16 cellular contexts compared by ENCODE assay signal in the genomic region with DNA sequence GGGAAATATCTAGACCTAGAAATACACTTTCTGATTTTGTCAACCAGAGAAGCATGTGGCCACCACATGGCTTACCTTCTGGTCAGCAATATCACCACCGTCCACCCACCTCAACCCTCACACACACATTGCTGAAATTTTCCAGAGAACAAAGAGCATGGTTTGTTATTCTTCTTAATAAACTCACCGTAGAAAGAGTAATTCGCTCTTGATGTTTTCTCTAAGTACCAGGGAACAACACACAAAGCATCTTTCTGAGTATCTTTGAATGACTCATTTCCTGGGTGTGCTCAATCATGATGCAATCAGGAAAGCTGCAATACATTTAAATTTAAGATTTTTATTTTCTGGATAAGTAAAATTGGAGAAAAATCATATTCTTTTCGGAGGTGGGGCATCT. TPM values are rescaled to one million over a fixed set of nuclear protein-coding genes. Genes with fewer than 3 reads are reported as not detected.
A peak's percentile ranks its signal among the peaks of the same experiment; 100 is the strongest.
DNase-seq lines count a peak whose midpoint lies in the region; ATAC-seq and TF ChIP-seq lines count a peak whose summit lies in the region.
"Had no signal": no experiment of that assay in that cellular context is flagged by ENCODE, and none has a peak within 500 bp of the region (broad histone marks: within the 10 kb centered on the region; RNA-seq: fewer than 3 reads in every experiment).

No MANE protein-coding gene starts in this region.

- DNase-seq in EL (peak; percentile 22), NCI-H226 (peak; percentile 4), cardiac fibroblast (ENCODE audit: low read depth in 2 of 2) (peak; percentile 5 to 72), mesendoderm (peak; percentile 39), caudate nucleus (lab: John Stamatoyannopoulos, UW) (no peak)
- DNase-seq: activated naive CD4-positive, alpha-beta T cell treated with anti-CD3 and anti-CD28 coated beads, Interleukin-2, amount 10 ng/mL, durations not matched to agents 7 days and 5 days; CD8-positive, alpha-beta memory T cell; MM.1S; NCI-H2107; NK-92 treated with Interleukin-12 subunit alpha and Interleukin-12 subunit beta, amount 100 ng/mL, for 24 hours; stimulated activated naive CD4-positive, alpha-beta T cell had no signal

- H4K8ac ChIP-seq in mesendoderm (ENCODE audit: low read depth, low read length): no peak overlapping the region

- H2BK5ac ChIP-seq in mesendoderm (ENCODE audit: low read length): no peak overlapping the region

- H3K4me1 ChIP-seq in mesendoderm (ENCODE audit: control insufficient read depth, low read depth, low read length): peaks cover 8% of the 10 kb centered on the region
- H3K4me1 ChIP-seq: HAP-1, vagina had no signal

- no peak overlapping the region for H3K4me2 ChIP-seq in mesendoderm (ENCODE audit: low read length)

- H2AK5ac ChIP-seq in mesendoderm (ENCODE audit: low read length): no peak overlapping the region

- no peak overlapping the region for H3K23ac ChIP-seq in mesendoderm (ENCODE audit: low read length)

- H3K79me1 ChIP-seq in mesendoderm (ENCODE audit: low read length): no peaks in the 10 kb centered on the region

- H3K4me3 ChIP-seq in cardiac fibroblast (replicated peaks in 1 of 2; ENCODE audit: low read depth in 2 of 2, low read length in 2 of 2) (no peak overlapping the region), mesendoderm (ENCODE audit: low read length) (no peak overlapping the region)
- H3K4me3 ChIP-seq: HAP-1, vagina had no signal

- peak overlapping the region; percentile 75 for H3K18ac ChIP-seq in mesendoderm (ENCODE audit: low read length)

- no peaks in the 10 kb centered on the region for H3K27me3 ChIP-seq in mesendoderm (ENCODE audit: insufficient read depth, low read length, poor library complexity)
- H3K27me3 ChIP-seq: vagina had no signal

- no peaks in the 10 kb centered on the region for H3K36me3 ChIP-seq in mesendoderm (ENCODE audit: control insufficient read depth, insufficient read depth, low read length)
- H3K36me3 ChIP-seq: HAP-1, vagina had no signal

- ATAC-seq in HG03520 (IDR thresholded peaks at IDR 0.05; ENCODE audit: unreplicated experiment): no peak
- ATAC-seq in HG03521 (IDR thresholded peaks at IDR 0.05; ENCODE audit: unreplicated experiment): no peak

- no peak overlapping the region for H3K9ac ChIP-seq in mesendoderm (ENCODE audit: low read length)

- H2BK15ac ChIP-seq in mesendoderm (replicated peaks; ENCODE audit: low read depth): peak overlapping the region; percentile 57

- H3K27ac ChIP-seq in mesendoderm (ENCODE audit: low read depth, low read length) (no peak overlapping the region), caudate nucleus (ENCODE audit: low read depth, low read length) (no peak overlapping the region)
- H3K27ac ChIP-seq: HL-60, vagina had no signal

- peak overlapping the region; percentile 82 for H2BK120ac ChIP-seq in mesendoderm (ENCODE audit: low read depth, low read length)

- H3K4ac ChIP-seq in mesendoderm (ENCODE audit: low read depth, low read length): no peak overlapping the region

- no peaks in the 10 kb centered on the region for H3K79me2 ChIP-seq in mesendoderm (ENCODE audit: control insufficient read depth, insufficient read depth, low read length)

- no peak overlapping the region for H3K56ac ChIP-seq in mesendoderm (ENCODE audit: low read length)

- H4K5ac ChIP-seq in mesendoderm (ENCODE audit: low read length): no peak overlapping the region

- no CpG with 5 or more reads among the region's 4 CpGs for WGBS in mesendoderm (ENCODE audit: extremely low coverage, insufficient coverage, low lambda C conversion rate)

- no peak for TF ChIP-seq CTCF in cardiac fibroblast (IDR thresholded peaks at IDR 0.05; ENCODE audit: low read depth, low read length)

RNA-seq across cellular contexts. Expression of gene LRAT, which starts 24.7 kb away (rescaled TPM):
- polyA plus RNA-seq in mesendoderm (2013, experiment 1 of 2): 1.5 TPM
- 1.4 TPM for polyA plus RNA-seq in mesendoderm (2013, experiment 2 of 2)
- polyA plus RNA-seq: CD8-positive, alpha-beta memory T cell had no signal

Comparison
In these comparisons a context has a peak if more than half of its experiments do, and no peak if none do; other contexts are left out.
1. DNase-seq: peak in EL (single experiment), NCI-H226 (single experiment), cardiac fibroblast (2 of 2) and mesendoderm (single experiment); none in caudate nucleus (0 of 61).